ENCODE assay signal across 24 cellular contexts in genomic region chr1:246641394-246641793, GRCh38.
DNase-seq lines count a peak whose midpoint lies in the region; ATAC-seq and TF ChIP-seq lines count a peak whose summit lies in the region.
"Had no signal": no experiment of that assay in that cellular context is flagged by ENCODE, and none has a peak within 500 bp of the region (broad histone marks: within the 10 kb centered on the region; RNA-seq: fewer than 3 reads in every experiment).

No MANE protein-coding gene starts in this region.

- no peak overlapping the region for H3K9ac ChIP-seq in rectal smooth muscle tissue (ENCODE audit: low read length)
- H3K9ac ChIP-seq: KMS-11 had no signal

- H3K4me3 ChIP-seq in right atrium auricular region (no peak overlapping the region), gastroesophageal sphincter (no peak overlapping the region), rectal smooth muscle tissue (ENCODE audit: low read length) (no peak overlapping the region), tibial artery (no peak overlapping the region)
- H3K4me3 ChIP-seq: GM12878, GM23338 had no signal

- peaks cover 26% of the 10 kb centered on the region for H3K36me3 ChIP-seq in right atrium auricular region
- peaks cover 0 to 51% of the 10 kb centered on the region in 2 donors for H3K36me3 ChIP-seq in gastroesophageal sphincter
- peaks cover 20% of the 10 kb centered on the region for H3K36me3 ChIP-seq in rectal smooth muscle tissue (ENCODE audit: control insufficient read depth, insufficient read depth, low read length)
- peaks cover 19 to 48% (median 33%) of the 10 kb centered on the region in 3 donors for H3K36me3 ChIP-seq in tibial artery

- peaks cover 0 to 14% of the 10 kb centered on the region in 2 donors for H3K4me1 ChIP-seq in right atrium auricular region
- peaks cover 5 to 41% (median 6%) of the 10 kb centered on the region in 3 donors for H3K4me1 ChIP-seq in gastroesophageal sphincter
- peaks cover 10% of the 10 kb centered on the region for H3K4me1 ChIP-seq in rectal smooth muscle tissue (ENCODE audit: control insufficient read depth, insufficient read depth, low read length)
- peaks cover 0 to 41% (median 12%) of the 10 kb centered on the region in 4 donors for H3K4me1 ChIP-seq in tibial artery

- DNase-seq in Right ventricle myocardium superior (no peak), right atrium auricular region (ENCODE audit: low spot score) (no peak), tibial artery (no peak), RKO (ENCODE audit: low spot score) (no peak)
- no peak for DNase-seq in activated naive CD4-positive, alpha-beta T cell treated with Interleukin-2 at 50 U/mL for 16 hours
- no peak for DNase-seq in activated CD4-positive, CD25-positive, alpha-beta regulatory T cell treated with anti-CD3 and anti-CD28 coated beads, Interleukin-2, amount 50 U/mL, for 72 hours
- DNase-seq: AML-193; C1 segment of cervical spinal cord; CD8-positive, alpha-beta T cell; DND-41; IMR-90; NCI-H1092 treated with DMSO at 0.1 percent for 48 hours; NCI-H1436 treated with DMSO at 0.1 percent for 48 hours; NCI-H2029; NCI-H226; NCI-H524; NCI-H774 had no signal

- intact Hi-C loops in Right ventricle myocardium superior (cut with DNase I), result no loop called here
- intact Hi-C loops in tibial artery (cut with DNase I; ENCODE audit: low total_unique reads), result loop anchor here (5.0 kb wide), 1 partner anchor 56 kb away; no protein-coding TSS in a partner anchor

- ATAC-seq in Right ventricle myocardium superior (ENCODE audit: poor library complexity), result peak; percentile 64
- ATAC-seq in gastroesophageal sphincter, result no peak
- ATAC-seq: CD8-positive, alpha-beta T cell; GM12878; GM23338; HCT116; Panc1 had no signal

- no peak for TF ChIP-seq POLR2A in gastroesophageal sphincter (IDR thresholded peaks at IDR 0.05)

- TF ChIP-seq EP300 in gastroesophageal sphincter (IDR thresholded peaks at IDR 0.05), result no peak

- H3K27ac ChIP-seq in right atrium auricular region, result peak overlapping the region in 1 of 2 donors; percentile 35
- peak overlapping the region; percentile 34 to 70 (median 58) for H3K27ac ChIP-seq in gastroesophageal sphincter
- H3K27ac ChIP-seq in rectal smooth muscle tissue (ENCODE audit: low read depth, low read length), result peak overlapping the region; percentile 44
- peak overlapping the region; percentile 36 to 57 for H3K27ac ChIP-seq in tibial artery
- H3K27ac ChIP-seq: KMS-11 had no signal

- no peak for TF ChIP-seq CTCF in right atrium auricular region (IDR thresholded peaks at IDR 0.05)
- TF ChIP-seq CTCF in gastroesophageal sphincter (IDR thresholded peaks at IDR 0.05), result no peak
- no peak for TF ChIP-seq CTCF in tibial artery (IDR thresholded peaks at IDR 0.05)

- no peaks in the 10 kb centered on the region for H3K27me3 ChIP-seq in right atrium auricular region
- no peaks in the 10 kb centered on the region for H3K27me3 ChIP-seq in gastroesophageal sphincter
- no peaks in the 10 kb centered on the region for H3K27me3 ChIP-seq in rectal smooth muscle tissue (ENCODE audit: control insufficient read depth, insufficient read depth, low read length)
- no peaks in the 10 kb centered on the region for H3K27me3 ChIP-seq in tibial artery

- no peaks in the 10 kb centered on the region for H3K9me3 ChIP-seq in right atrium auricular region
- H3K9me3 ChIP-seq in gastroesophageal sphincter, result no peaks in the 10 kb centered on the region
- no peaks in the 10 kb centered on the region for H3K9me3 ChIP-seq in tibial artery

- 7 to 9% methylated on average over 2 of the region's 2 CpGs for WGBS in gastroesophageal sphincter (ENCODE audit: low coverage in 1 of 2), 2 donors
